Comparison of ENCODE assay signal across 20 cellular contexts in genomic region chr3:14649466-14649865, GRCh38. TPM values are rescaled to one million over a fixed set of nuclear protein-coding genes. Genes with fewer than 3 reads are reported as not detected.
"Had no signal": no experiment of that assay in that cellular context is flagged by ENCODE, and none has a peak within 500 bp of the region (broad histone marks: within the 10 kb centered on the region; RNA-seq: fewer than 3 reads in every experiment).

No MANE protein-coding gene starts in this region.

- H3K36me3 ChIP-seq: adrenal gland, thoracic aorta had no signal

- H3K4me3 ChIP-seq: adrenal gland, esophagus muscularis mucosa, gastroesophageal sphincter, smooth muscle cell, thoracic aorta, upper lobe of right lung had no signal

- H3K27me3 Mint-ChIP-seq: dendritic cell treated with granulocyte-macrophage colony-stimulating factor and Interleukin-4, amounts not matched to agents 40 ng/mL and 50 ng/mL, for 4 days had no signal

- H3K9me3 Mint-ChIP-seq: activated naive CD4-positive, alpha-beta T cell treated with anti-CD3 and anti-CD28 coated beads for 36 hours; activated T-cell treated with anti-CD3 and anti-CD28 coated beads, Interleukin-2, amount 50 U/mL, for 4 hours; dendritic cell treated with granulocyte-macrophage colony-stimulating factor and Interleukin-4, amounts not matched to agents 40 ng/mL and 50 ng/mL, for 4 days; T-helper 2 cell treated with Interferon-gamma antibody and Interleukin-4, amounts not matched to agents 5 μg/mL and 100 μg/mL, for 36 hours had no signal

- H3K9me3 ChIP-seq: adrenal gland, esophagus muscularis mucosa, gastroesophageal sphincter, thoracic aorta, upper lobe of right lung had no signal

- H3K27me3 ChIP-seq: adrenal gland, esophagus muscularis mucosa, gastroesophageal sphincter, upper lobe of right lung had no signal

- DNase-seq: activated CD4-positive, alpha-beta T cell treated with anti-CD3 and anti-CD28 coated beads, Interleukin-2, amount 10 ng/mL, durations not matched to agents 24 days and 14 days; activated CD4-positive, CD25-positive, alpha-beta regulatory T cell; activated CD8-positive, alpha-beta memory T cell treated with anti-CD3 and anti-CD28 coated beads, Interleukin-2, amount 50 U/mL, for 4 hours; activated naive CD4-positive, alpha-beta T cell treated with anti-CD3 and anti-CD28 coated beads for 36 hours; activated T-cell treated with anti-CD3 and anti-CD28 coated beads, Interleukin-2, amount 50 U/mL, for 4 hours; adrenal gland; effector CD8-positive, alpha-beta T cell; left colon; midbrain; stimulated activated CD4-positive, alpha-beta T cell treated with anti-CD3 and anti-CD28 coated beads, Interleukin-4, amount 100 ng/mL, for 1 hour; upper lobe of right lung had no signal

- ATAC-seq: activated T-cell treated with anti-CD3 and anti-CD28 coated beads, Interleukin-2, amount 50 U/mL, for 4 hours; gastroesophageal sphincter; left colon; sciatic nerve; upper lobe of right lung had no signal

- H3K27ac ChIP-seq: adrenal gland, esophagus muscularis mucosa, gastroesophageal sphincter, thoracic aorta, upper lobe of right lung had no signal

- H3K27ac Mint-ChIP-seq: activated CD4-positive, alpha-beta T cell treated with anti-CD3 and anti-CD28 coated beads, Interleukin-2, amount 10 ng/mL, durations not matched to agents 24 days and 14 days; activated naive CD4-positive, alpha-beta T cell treated with anti-CD3 and anti-CD28 coated beads for 36 hours had no signal

RNA-seq across cellular contexts. Expression of gene C3orf20, which starts 25.5 kb away (rescaled TPM):
- total RNA-seq: osteocyte, pulmonary artery endothelial cell, smooth muscle cell, thoracic aorta had no signal
- polyA plus RNA-seq: adrenal gland, smooth muscle cell had no signal
